Comparison of ENCODE assay signal across 1 cellular context in genomic region chr5:102888483-102888882, GRCh38.
TF ChIP-seq lines count a peak whose summit lies in the region.

No MANE protein-coding gene starts in this region.

TF ChIP-seq in GM23338, 12 proteins besides CTCF, POLR2A, EP300 and RAD21 (continued from another document):
- TF ChIP-seq ZNF462 (CRISPR knock-in tag; IDR thresholded peaks at IDR 0.05) (no peak), JUNB (IDR thresholded peaks at IDR 0.05; ENCODE audit: unreplicated experiment) (no peak), EZH2 (IDR thresholded peaks at IDR 0.05; ENCODE audit: low read depth, unreplicated experiment) (no peak)
TF ChIP-seq in GM23338: peak in this region for 0.
